ENCODE assay signal across 1 cellular context in the genomic region with DNA sequence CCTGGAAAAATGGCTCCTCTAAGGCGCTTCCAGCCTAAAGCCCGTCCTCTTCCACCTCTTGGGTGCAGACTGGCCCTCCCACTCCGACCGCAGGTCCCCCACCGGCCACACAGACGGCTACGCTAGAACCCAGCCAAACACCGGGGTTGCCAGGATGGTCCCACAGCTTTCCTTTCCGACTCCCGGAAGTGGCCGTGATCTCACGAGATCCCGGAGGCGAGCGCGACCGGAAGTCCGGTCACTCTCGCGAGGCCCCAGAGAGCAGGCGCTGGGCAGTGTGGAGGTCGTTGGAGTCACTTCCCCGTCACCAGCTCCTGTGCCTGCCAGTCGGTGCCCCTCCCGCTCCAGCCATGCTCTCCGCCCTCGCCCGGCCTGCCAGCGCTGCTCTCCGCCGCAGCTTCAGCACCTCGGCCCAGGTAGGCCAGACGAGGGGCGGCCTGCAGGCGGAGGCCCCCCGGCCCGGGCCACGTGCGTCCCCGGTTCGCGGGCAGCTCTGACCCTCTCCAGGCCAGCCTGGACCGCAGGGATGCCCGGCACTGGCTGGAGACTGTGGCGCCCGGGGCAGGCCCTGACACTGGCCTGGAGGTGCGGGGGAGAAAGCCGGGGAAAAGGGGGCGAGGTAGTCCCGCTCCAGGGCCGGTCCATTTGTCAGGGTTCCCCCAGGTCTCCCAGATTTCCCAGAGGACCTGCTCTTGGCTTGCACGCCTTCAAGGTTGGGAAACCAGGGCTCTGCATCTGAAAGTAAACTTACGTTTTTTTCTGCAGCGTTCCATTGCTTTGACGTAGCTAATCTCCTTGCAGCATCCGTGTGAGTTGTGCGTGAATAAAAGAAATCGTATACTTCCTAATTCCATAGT.
TF ChIP-seq lines count a peak whose summit lies in the region.

A gene with protein sequence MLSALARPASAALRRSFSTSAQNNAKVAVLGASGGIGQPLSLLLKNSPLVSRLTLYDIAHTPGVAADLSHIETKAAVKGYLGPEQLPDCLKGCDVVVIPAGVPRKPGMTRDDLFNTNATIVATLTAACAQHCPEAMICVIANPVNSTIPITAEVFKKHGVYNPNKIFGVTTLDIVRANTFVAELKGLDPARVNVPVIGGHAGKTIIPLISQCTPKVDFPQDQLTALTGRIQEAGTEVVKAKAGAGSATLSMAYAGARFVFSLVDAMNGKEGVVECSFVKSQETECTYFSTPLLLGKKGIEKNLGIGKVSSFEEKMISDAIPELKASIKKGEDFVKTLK (plus strand): TSS at position 296 of the 857 bp plus-strand sequence. CDS start 55 bp downstream, at position 351.
A gene with protein sequence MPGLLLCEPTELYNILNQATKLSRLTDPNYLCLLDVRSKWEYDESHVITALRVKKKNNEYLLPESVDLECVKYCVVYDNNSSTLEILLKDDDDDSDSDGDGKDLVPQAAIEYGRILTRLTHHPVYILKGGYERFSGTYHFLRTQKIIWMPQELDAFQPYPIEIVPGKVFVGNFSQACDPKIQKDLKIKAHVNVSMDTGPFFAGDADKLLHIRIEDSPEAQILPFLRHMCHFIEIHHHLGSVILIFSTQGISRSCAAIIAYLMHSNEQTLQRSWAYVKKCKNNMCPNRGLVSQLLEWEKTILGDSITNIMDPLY (minus strand): TSS at position 190 of the 857 bp plus-strand sequence. CDS start 17,477 bp downstream, outside the sequence.

TF ChIP-seq in IMR-90, 13 proteins besides CTCF, POLR2A, EP300 and RAD21 (continued from another document):
- TF ChIP-seq, protein P1, sequence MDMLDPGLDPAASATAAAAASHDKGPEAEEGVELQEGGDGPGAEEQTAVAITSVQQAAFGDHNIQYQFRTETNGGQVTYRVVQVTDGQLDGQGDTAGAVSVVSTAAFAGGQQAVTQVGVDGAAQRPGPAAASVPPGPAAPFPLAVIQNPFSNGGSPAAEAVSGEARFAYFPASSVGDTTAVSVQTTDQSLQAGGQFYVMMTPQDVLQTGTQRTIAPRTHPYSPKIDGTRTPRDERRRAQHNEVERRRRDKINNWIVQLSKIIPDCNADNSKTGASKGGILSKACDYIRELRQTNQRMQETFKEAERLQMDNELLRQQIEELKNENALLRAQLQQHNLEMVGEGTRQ (IDR thresholded peaks at IDR 0.05; ENCODE audit: low read depth, low read length): 0 out of 2 replicates have a peak, but pooled peaks have one; percentile 14
- no peak for TF ChIP-seq FOS (IDR thresholded peaks at IDR 0.05; ENCODE audit: low read depth, low read length)
- TF ChIP-seq, protein P2, sequence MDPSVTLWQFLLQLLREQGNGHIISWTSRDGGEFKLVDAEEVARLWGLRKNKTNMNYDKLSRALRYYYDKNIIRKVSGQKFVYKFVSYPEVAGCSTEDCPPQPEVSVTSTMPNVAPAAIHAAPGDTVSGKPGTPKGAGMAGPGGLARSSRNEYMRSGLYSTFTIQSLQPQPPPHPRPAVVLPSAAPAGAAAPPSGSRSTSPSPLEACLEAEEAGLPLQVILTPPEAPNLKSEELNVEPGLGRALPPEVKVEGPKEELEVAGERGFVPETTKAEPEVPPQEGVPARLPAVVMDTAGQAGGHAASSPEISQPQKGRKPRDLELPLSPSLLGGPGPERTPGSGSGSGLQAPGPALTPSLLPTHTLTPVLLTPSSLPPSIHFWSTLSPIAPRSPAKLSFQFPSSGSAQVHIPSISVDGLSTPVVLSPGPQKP (IDR thresholded peaks at IDR 0.05; ENCODE audit: borderline replicate concordance, low read depth, low read length): peak; percentile 95
- TF ChIP-seq RCOR1 (IDR thresholded peaks at IDR 0.05; ENCODE audit: insufficient replicate concordance, low read length): no peak
